ENCODE assay signal across 9 cellular contexts in genomic region chr2:122136071-122136470, GRCh38.
DNase-seq lines count a peak whose midpoint lies in the region; ATAC-seq and TF ChIP-seq lines count a peak whose summit lies in the region.
"Had no signal": no experiment of that assay in that cellular context is flagged by ENCODE, and none has a peak within 500 bp of the region (broad histone marks: within the 10 kb centered on the region; RNA-seq: fewer than 3 reads in every experiment).

No MANE protein-coding gene starts in this region.

- H3K4me3 ChIP-seq in left lung = no peak overlapping the region

- H3K27me3 ChIP-seq in left lung = no peaks in the 10 kb centered on the region

- H3K9me3 ChIP-seq in left lung = peaks cover 0 to 1% of the 10 kb centered on the region in 2 donors

- no peaks in the 10 kb centered on the region for H3K4me1 Mint-ChIP-seq in activated CD4-positive, alpha-beta memory T cell treated with anti-CD3 and anti-CD28 coated beads for 36 hours (ENCODE audit: low read depth)
- H3K4me1 Mint-ChIP-seq in activated CD4-positive, alpha-beta memory T cell treated with anti-CD3 and anti-CD28 coated beads, Interleukin-2, amount 10 ng/mL, durations not matched to agents 7 days and 5 days = peaks cover 2% of the 10 kb centered on the region
- H3K4me1 Mint-ChIP-seq in mesothelial cell of epicardium = peaks cover 22% of the 10 kb centered on the region
- H3K4me1 Mint-ChIP-seq: activated naive CD4-positive, alpha-beta T cell treated with anti-CD3 and anti-CD28 coated beads, Interleukin-2, amount 50 U/mL, for 24 hours had no signal

- H3K27me3 Mint-ChIP-seq in activated CD4-positive, alpha-beta memory T cell treated with anti-CD3 and anti-CD28 coated beads for 36 hours = no peaks in the 10 kb centered on the region
- H3K27me3 Mint-ChIP-seq in activated CD4-positive, alpha-beta memory T cell treated with anti-CD3 and anti-CD28 coated beads, Interleukin-2, amount 10 ng/mL, durations not matched to agents 7 days and 5 days = peaks cover 5% of the 10 kb centered on the region
- no peaks in the 10 kb centered on the region for H3K27me3 Mint-ChIP-seq in mesothelial cell of epicardium (ENCODE audit: low read depth)

- H3K36me3 ChIP-seq in left lung = no peaks in the 10 kb centered on the region

- H3K36me3 Mint-ChIP-seq in activated CD4-positive, alpha-beta memory T cell treated with anti-CD3 and anti-CD28 coated beads for 36 hours = no peaks in the 10 kb centered on the region
- no peaks in the 10 kb centered on the region for H3K36me3 Mint-ChIP-seq in activated CD4-positive, alpha-beta memory T cell treated with anti-CD3 and anti-CD28 coated beads, Interleukin-2, amount 10 ng/mL, durations not matched to agents 7 days and 5 days (ENCODE audit: low read depth)
- no peaks in the 10 kb centered on the region for H3K36me3 Mint-ChIP-seq in mesothelial cell of epicardium
- H3K36me3 Mint-ChIP-seq: activated naive CD4-positive, alpha-beta T cell treated with anti-CD3 and anti-CD28 coated beads, Interleukin-2, amount 50 U/mL, for 24 hours had no signal

- peak; percentile 15 for TF ChIP-seq CTCF in mesothelial cell of epicardium (IDR thresholded peaks at IDR 0.05; ENCODE audit: unreplicated experiment)
- TF ChIP-seq CTCF in left lung (IDR thresholded peaks at IDR 0.05) = no peak

- H3K27ac ChIP-seq in left lung = no peak overlapping the region

- CTCF ChIA-PET in activated CD4-positive, alpha-beta memory T cell treated with anti-CD3 and anti-CD28 coated beads for 36 hours (lab: Charles Lee) = no interaction called here
- CTCF ChIA-PET in activated CD4-positive, alpha-beta memory T cell treated with anti-CD3 and anti-CD28 coated beads, Interleukin-2, amount 10 ng/mL, durations not matched to agents 7 days and 5 days (lab: Charles Lee) = no interaction called here

- DNase-seq in activated CD4-positive, alpha-beta memory T cell treated with anti-CD3 and anti-CD28 coated beads for 36 hours = peak; percentile 26
- DNase-seq in activated CD4-positive, alpha-beta memory T cell treated with anti-CD3 and anti-CD28 coated beads, Interleukin-2, amount 10 ng/mL, durations not matched to agents 7 days and 5 days = no peak
- DNase-seq in SW 1271 (lab: John Stamatoyannopoulos, UW) (peak; percentile 5 to 14), mesothelial cell of epicardium (ENCODE audit: low spot score in 2 of 2, unreplicated experiment in 2 of 2) (no peak), left lung (no peak)
- no peak for DNase-seq in activated CD4-positive, alpha-beta T cell treated with anti-CD3 and anti-CD28 coated beads for 1 hour

- ATAC-seq in HG03064 (IDR thresholded peaks at IDR 0.05; ENCODE audit: low read depth, unreplicated experiment) = peak; percentile 75
- ATAC-seq in left lung = no peak
- ATAC-seq in HG03135 (IDR thresholded peaks at IDR 0.05; ENCODE audit: unreplicated experiment) = no peak

- H3K9me3 Mint-ChIP-seq in activated CD4-positive, alpha-beta memory T cell treated with anti-CD3 and anti-CD28 coated beads for 36 hours = peaks cover 3% of the 10 kb centered on the region
- H3K9me3 Mint-ChIP-seq in activated CD4-positive, alpha-beta memory T cell treated with anti-CD3 and anti-CD28 coated beads, Interleukin-2, amount 10 ng/mL, durations not matched to agents 7 days and 5 days = no peaks in the 10 kb centered on the region
- H3K9me3 Mint-ChIP-seq in mesothelial cell of epicardium = peaks cover 8% of the 10 kb centered on the region
- H3K9me3 Mint-ChIP-seq: activated naive CD4-positive, alpha-beta T cell treated with anti-CD3 and anti-CD28 coated beads, Interleukin-2, amount 50 U/mL, for 24 hours had no signal

- H3K4me1 ChIP-seq in left lung = no peaks in the 10 kb centered on the region

- POLR2A ChIA-PET in activated CD4-positive, alpha-beta memory T cell treated with anti-CD3 and anti-CD28 coated beads for 36 hours (lab: Charles Lee) = no interaction called here
- POLR2A ChIA-PET in activated CD4-positive, alpha-beta memory T cell treated with anti-CD3 and anti-CD28 coated beads, Interleukin-2, amount 10 ng/mL, durations not matched to agents 7 days and 5 days (lab: Charles Lee) = no interaction called here

- no peak overlapping the region for H3K27ac Mint-ChIP-seq in activated CD4-positive, alpha-beta memory T cell treated with anti-CD3 and anti-CD28 coated beads for 36 hours
- no peak overlapping the region for H3K27ac Mint-ChIP-seq in activated CD4-positive, alpha-beta memory T cell treated with anti-CD3 and anti-CD28 coated beads, Interleukin-2, amount 10 ng/mL, durations not matched to agents 7 days and 5 days
- H3K27ac Mint-ChIP-seq in mesothelial cell of epicardium = peak overlapping the region; percentile 17
- H3K27ac Mint-ChIP-seq: activated naive CD4-positive, alpha-beta T cell treated with anti-CD3 and anti-CD28 coated beads, Interleukin-2, amount 50 U/mL, for 24 hours had no signal

- no peak overlapping the region for H3K4me3 Mint-ChIP-seq in activated CD4-positive, alpha-beta memory T cell treated with anti-CD3 and anti-CD28 coated beads for 36 hours
- H3K4me3 Mint-ChIP-seq in activated CD4-positive, alpha-beta memory T cell treated with anti-CD3 and anti-CD28 coated beads, Interleukin-2, amount 10 ng/mL, durations not matched to agents 7 days and 5 days = no peak overlapping the region
- H3K4me3 Mint-ChIP-seq in mesothelial cell of epicardium = no peak overlapping the region
- H3K4me3 Mint-ChIP-seq: activated naive CD4-positive, alpha-beta T cell treated with anti-CD3 and anti-CD28 coated beads, Interleukin-2, amount 50 U/mL, for 24 hours had no signal

- intact Hi-C loops in activated CD4-positive, alpha-beta memory T cell treated with anti-CD3 and anti-CD28 coated beads for 36 hours (cut with micrococcal nuclease) = loop anchor here (1.0 kb wide), 1 partner anchor 161 kb away; no protein-coding TSS in a partner anchor
- intact Hi-C loops in left lung (cut with DNase I) = no loop called here

Comparison
In these comparisons a context has a peak if more than half of its experiments do, and no peak if none do; other contexts are left out.
1. DNase-seq: peak in activated CD4-positive, alpha-beta memory T cell treated with anti-CD3 and anti-CD28 coated beads for 36 hours (single experiment) and SW 1271 (2 of 2); none in activated CD4-positive, alpha-beta memory T cell treated with anti-CD3 and anti-CD28 coated beads, Interleukin-2, amount 10 ng/mL, durations not matched to agents 7 days and 5 days (single experiment), mesothelial cell of epicardium (0 of 2), activated CD4-positive, alpha-beta T cell treated with anti-CD3 and anti-CD28 coated beads for 1 hour (single experiment) and left lung (0 of 2).